In the genomic region with DNA sequence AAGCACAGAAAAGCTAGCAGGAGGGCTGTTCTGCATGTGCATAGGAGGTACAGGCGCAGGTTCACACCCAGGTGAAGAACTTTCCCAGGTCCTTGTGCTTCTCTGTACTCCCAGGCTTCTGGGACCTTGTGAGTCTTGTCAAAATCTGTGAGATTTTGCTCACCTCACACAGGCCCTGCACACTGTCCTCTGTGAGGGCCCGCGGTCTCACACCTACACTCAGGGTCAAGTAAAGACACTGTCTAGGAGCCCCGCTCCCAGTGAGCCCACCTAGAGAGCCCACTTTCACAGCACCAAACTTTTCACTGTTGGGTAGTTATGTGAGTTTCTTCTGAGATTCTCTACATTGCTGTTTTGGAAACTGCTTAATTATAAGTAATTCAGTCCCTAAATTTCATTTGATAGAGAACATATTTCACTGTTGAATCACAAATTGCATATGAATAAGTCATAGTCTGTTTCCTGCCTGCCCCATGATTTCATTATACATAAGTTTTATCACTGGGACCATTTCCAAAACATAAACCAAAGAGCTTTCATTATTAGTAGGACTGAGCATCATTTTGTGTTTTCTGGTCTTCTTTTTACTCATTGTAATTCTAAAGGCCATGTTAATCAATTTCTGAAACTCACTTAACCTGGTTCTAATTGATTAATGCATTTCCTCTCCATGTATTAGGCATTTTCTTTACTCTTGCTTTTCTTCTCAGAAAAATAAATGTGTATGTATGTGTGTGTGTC, we compare ENCODE assay signal across 10 cellular contexts.
A peak's percentile ranks its signal among the peaks of the same experiment; 100 is the strongest.
DNase-seq lines count a peak whose midpoint lies in the region; ATAC-seq and TF ChIP-seq lines count a peak whose summit lies in the region.
"Had no signal": no experiment of that assay in that cellular context is flagged by ENCODE, and none has a peak within 500 bp of the region (broad histone marks: within the 10 kb centered on the region; RNA-seq: fewer than 3 reads in every experiment).

No MANE protein-coding gene starts in this region.

- peaks cover 0 to 6% of the 10 kb centered on the region in 2 donors for H3K9me3 ChIP-seq in breast epithelium

- H3K4me3 Mint-ChIP-seq in MCF 10A (ENCODE audit: unreplicated experiment): no peak overlapping the region
- H3K4me3 Mint-ChIP-seq: activated B cell treated with CpG ODN at 0.5 μM for 24 hours, IgD-negative memory B cell had no signal

- POLR2A ChIA-PET in MCF 10A (lab: Yijun Ruan, JAX): interaction anchor here (0.6 to 0.9 kb wide), 2 partner anchors 116 to 194 kb away, joined by 3 read pairs; no protein-coding TSS in a partner anchor

- no peak overlapping the region for H3K27ac ChIP-seq in breast epithelium

- TF ChIP-seq CTCF in MCF 10A (IDR thresholded peaks at IDR 0.05; ENCODE audit: unreplicated experiment) (no peak), breast epithelium (IDR thresholded peaks at IDR 0.05) (no peak), choroid plexus epithelial cell (conservative IDR thresholded peaks at IDR 0.05; ENCODE audit: low read depth, low read length) (no peak)

- CTCF ChIA-PET in MCF 10A (lab: Yijun Ruan, JAX): no interaction called here

- peaks cover 9% of the 10 kb centered on the region for H3K4me1 Mint-ChIP-seq in MCF 10A (ENCODE audit: insufficient read depth, unreplicated experiment)
- H3K4me1 Mint-ChIP-seq: activated B cell treated with CpG ODN at 0.5 μM for 24 hours, IgD-negative memory B cell had no signal

- peak; percentile 83 for ATAC-seq in HG03135 (IDR thresholded peaks at IDR 0.05; ENCODE audit: unreplicated experiment)

- H3K9me3 Mint-ChIP-seq in MCF 10A (ENCODE audit: unreplicated experiment): peaks cover 16% of the 10 kb centered on the region

- no peaks in the 10 kb centered on the region for H3K27me3 ChIP-seq in breast epithelium

- no peaks in the 10 kb centered on the region for H3K4me1 ChIP-seq in breast epithelium

- H3K4me3 ChIP-seq in breast epithelium (no peak overlapping the region), choroid plexus epithelial cell (ENCODE audit: low read depth, low read length) (no peak overlapping the region)

- peak overlapping the region; percentile 39 for H3K27ac Mint-ChIP-seq in MCF 10A (ENCODE audit: low read depth, unreplicated experiment)
- H3K27ac Mint-ChIP-seq: activated B cell treated with CpG ODN at 0.5 μM for 24 hours had no signal

- H3K27me3 Mint-ChIP-seq in MCF 10A (ENCODE audit: insufficient read depth, unreplicated experiment): no peaks in the 10 kb centered on the region
- H3K27me3 Mint-ChIP-seq: activated B cell treated with CpG ODN at 0.5 μM for 24 hours, IgD-negative memory B cell had no signal

- H3K36me3 Mint-ChIP-seq in MCF 10A (ENCODE audit: insufficient read depth, unreplicated experiment): no peaks in the 10 kb centered on the region
- H3K36me3 Mint-ChIP-seq: IgD-negative memory B cell had no signal

- DNase-seq in MCF 10A (ENCODE audit: unreplicated experiment) (peak; percentile 47), breast epithelium (ENCODE audit: low spot score in 2 of 2) (no peak), choroid plexus epithelial cell (ENCODE audit: low read depth) (peak; percentile 86), DMS153 treated with DMSO at 0.1 percent for 48 hours (lab: John Stamatoyannopoulos, UW; ENCODE audit: unreplicated experiment) (no peak), SHP77 (lab: John Stamatoyannopoulos, UW) (no peak), KG1 (lab: John Stamatoyannopoulos, UW) (no peak), NCI-H2196 treated with DMSO at 0.1 percent for 48 hours (lab: John Stamatoyannopoulos, UW; ENCODE audit: unreplicated experiment) (no peak)
- DNase-seq: activated B cell treated with CpG ODN at 0.5 μM for 24 hours had no signal

- no peak for TF ChIP-seq POLR2A in breast epithelium (IDR thresholded peaks at IDR 0.05)

- no TSS peak for BruUV-seq in MCF 10A (replicated peaks; lab: Mats Ljungman, UMichigan)

- no peaks in the 10 kb centered on the region for H3K36me3 ChIP-seq in breast epithelium

- intact Hi-C loops in MCF 10A (cut with micrococcal nuclease): no loop called here
- intact Hi-C loops in breast epithelium (cut with DNase I; ENCODE audit: low total_unique reads): no loop called here

Comparison
In these comparisons a context has a peak if more than half of its experiments do, and no peak if none do; other contexts are left out.
1. DNase-seq: peak in MCF 10A (single experiment) and choroid plexus epithelial cell (single experiment); none in breast epithelium (0 of 2), DMS153 treated with DMSO at 0.1 percent for 48 hours (single experiment), SHP77 (0 of 2), KG1 (single experiment) and NCI-H2196 treated with DMSO at 0.1 percent for 48 hours (single experiment).